ENCODE assay signal across 8 cellular contexts in the genomic region with DNA sequence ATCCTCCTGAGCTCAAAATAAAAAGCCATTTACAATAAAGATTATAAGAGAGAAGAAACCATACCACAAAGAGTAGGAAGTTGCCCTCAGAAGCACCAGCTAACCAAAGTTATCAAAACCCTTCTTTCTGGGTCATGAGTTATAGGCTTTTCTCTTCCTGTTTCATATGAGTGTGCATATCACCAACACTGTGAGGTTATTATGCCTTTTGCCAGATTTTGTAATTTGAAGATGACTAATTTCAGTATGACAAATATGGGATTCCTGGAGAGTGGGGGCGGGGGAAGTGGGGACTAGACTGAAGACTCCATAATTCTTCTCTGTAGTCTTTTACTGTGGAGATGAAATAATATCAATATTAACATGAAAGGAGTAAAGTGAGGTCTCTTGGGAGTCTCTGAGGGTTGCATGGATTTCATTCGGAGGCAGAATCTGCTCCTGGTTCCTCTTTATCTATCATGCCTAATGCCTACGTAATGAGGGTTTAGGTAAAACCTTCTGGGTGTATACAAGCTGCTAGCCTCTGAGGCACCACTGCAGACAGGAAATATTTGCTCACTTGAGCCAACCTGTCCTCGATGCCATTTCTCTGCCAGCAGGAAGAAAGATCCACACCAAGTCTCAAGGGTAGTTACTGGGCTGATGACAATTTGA. TPM values are rescaled to one million over a fixed set of nuclear protein-coding genes. Genes with fewer than 3 reads are reported as not detected.
DNase-seq lines count a peak whose midpoint lies in the region; ATAC-seq and TF ChIP-seq lines count a peak whose summit lies in the region.

No MANE protein-coding gene starts in this region.

- H3K27me3 ChIP-seq in skeletal muscle satellite cell (ENCODE audit: control insufficient read depth, insufficient read depth, low read length): no peaks in the 10 kb centered on the region

- peaks cover 6% of the 10 kb centered on the region for H3K4me1 Mint-ChIP-seq in glutamatergic neuron (ENCODE audit: low read depth, unreplicated experiment)

- peaks cover 14% of the 10 kb centered on the region for H3K27me3 Mint-ChIP-seq in glutamatergic neuron (ENCODE audit: unreplicated experiment)

- peak overlapping the region; percentile 65 for H3K4me3 ChIP-seq in skeletal muscle satellite cell (ENCODE audit: low read length)

- peaks cover 10% of the 10 kb centered on the region for H3K9me3 Mint-ChIP-seq in glutamatergic neuron (ENCODE audit: unreplicated experiment)

- DNase-seq in COLO829 (ENCODE audit: low spot score) (peak; percentile 72), NCI-H446 treated with DMSO at 0.1 percent for 48 hours (lab: John Stamatoyannopoulos, UW) (peak; percentile 48), fibroblast of gingiva (ENCODE audit: low read depth) (peak; percentile 81), NCI-H128 (lab: John Stamatoyannopoulos, UW; ENCODE audit: unreplicated experiment) (no peak), glutamatergic neuron (no peak)
- peak; percentile 63 for DNase-seq in activated CD8-positive, alpha-beta memory T cell treated with anti-CD3 and anti-CD28 coated beads, Interleukin-2, amount 50 U/mL, for 4 hours

- no peak for TF ChIP-seq CTCF in glutamatergic neuron (IDR thresholded peaks at IDR 0.05; ENCODE audit: partially characterized antibody, unreplicated experiment)

- H3K9ac ChIP-seq in skeletal muscle satellite cell (ENCODE audit: low read depth, low read length): peak overlapping the region; percentile 97

- H3K9me3 ChIP-seq in skeletal muscle satellite cell (replicated peaks; ENCODE audit: low read length): no peaks in the 10 kb centered on the region

- H3K36me3 ChIP-seq in skeletal muscle satellite cell (ENCODE audit: insufficient read depth, low read length): peaks cover 10% of the 10 kb centered on the region

- no peak overlapping the region for H3K4me3 Mint-ChIP-seq in glutamatergic neuron (ENCODE audit: unreplicated experiment)

- ATAC-seq in GM21737 (IDR thresholded peaks at IDR 0.05; ENCODE audit: unreplicated experiment): peak; percentile 21

- peaks cover 39% of the 10 kb centered on the region for H3K4me1 ChIP-seq in skeletal muscle satellite cell (ENCODE audit: control insufficient read depth, insufficient read depth, low read length)

- H3K27ac Mint-ChIP-seq in glutamatergic neuron (ENCODE audit: unreplicated experiment): no peak overlapping the region

- no peaks in the 10 kb centered on the region for H3K36me3 Mint-ChIP-seq in glutamatergic neuron (ENCODE audit: unreplicated experiment)

- H3K4me2 ChIP-seq in skeletal muscle satellite cell (ENCODE audit: low read length): peak overlapping the region; percentile 90

RNA-seq across cellular contexts. Expression of a gene that starts 2.1 kb away (rescaled TPM):
- 31.9 and 44.1 TPM in 2 replicates for total RNA-seq in skeletal muscle satellite cell (2012; rRNA removed)
- total RNA-seq in glutamatergic neuron (ENCODE audit: unreplicated experiment): 3.8 TPM

RNA-seq across cellular contexts. Expression of a gene that starts 5.3 kb away (rescaled TPM):
- 40.6 and 45.1 TPM in 2 replicates for total RNA-seq in skeletal muscle satellite cell (2012; rRNA removed)
- 44.3 TPM for total RNA-seq in glutamatergic neuron (ENCODE audit: unreplicated experiment)

RNA-seq across cellular contexts. Expression of a gene that starts 48.9 kb away (rescaled TPM):
- 2.3 and 2.6 TPM in 2 replicates for total RNA-seq in skeletal muscle satellite cell (2012; rRNA removed)
- total RNA-seq in glutamatergic neuron (ENCODE audit: unreplicated experiment): 4.6 TPM

Comparison
In these comparisons a context has a peak if more than half of its experiments do, and no peak if none do; other contexts are left out.
1. DNase-seq: peak in COLO829 (single experiment), NCI-H446 treated with DMSO at 0.1 percent for 48 hours (single experiment), activated CD8-positive, alpha-beta memory T cell treated with anti-CD3 and anti-CD28 coated beads, Interleukin-2, amount 50 U/mL, for 4 hours (single experiment) and fibroblast of gingiva (single experiment); none in NCI-H128 (single experiment) and glutamatergic neuron (single experiment).